Comparison of ENCODE assay signal across 1 cellular context in genomic region chr4:17544205-17544604, GRCh38.
TF ChIP-seq lines count a peak whose summit lies in the region.

No MANE protein-coding gene starts in this region.

TF ChIP-seq in HepG2, 621 proteins besides CTCF, POLR2A, EP300 and RAD21 (continued from another document and continues in another):
- TF ChIP-seq NFAT5 (CRISPR knock-in tag; IDR thresholded peaks at IDR 0.05) (no peak), ZFYVE20 (CRISPR knock-in tag; IDR thresholded peaks at IDR 0.05; ENCODE audit: borderline replicate concordance, low read depth) (no peak), TBX2 (CRISPR knock-in tag; IDR thresholded peaks at IDR 0.05; ENCODE audit: borderline replicate concordance) (peak; percentile 94), ZNF749 (CRISPR knock-in tag; IDR thresholded peaks at IDR 0.05; ENCODE audit: borderline replicate concordance) (no peak), ZNF746 (CRISPR knock-in tag; IDR thresholded peaks at IDR 0.05) (no peak), GMEB2 (CRISPR knock-in tag; IDR thresholded peaks at IDR 0.05; ENCODE audit: low read depth) (no peak), RCOR2 (CRISPR knock-in tag; IDR thresholded peaks at IDR 0.05) (peak; percentile 76), ZNF510 (CRISPR knock-in tag; IDR thresholded peaks at IDR 0.05; ENCODE audit: low read depth) (no peak), CENPT (CRISPR knock-in tag; IDR thresholded peaks at IDR 0.05; ENCODE audit: low read depth) (no peak), FOXK1 (CRISPR knock-in tag; IDR thresholded peaks at IDR 0.05; ENCODE audit: borderline replicate concordance, low read depth) (peak; percentile 75; the same call in 1 of the 2 replicates), ZNF468 (CRISPR knock-in tag; IDR thresholded peaks at IDR 0.05) (no peak), ZNF275 (CRISPR knock-in tag; IDR thresholded peaks at IDR 0.05; ENCODE audit: borderline replicate concordance) (no peak), AHDC1 (CRISPR knock-in tag; IDR thresholded peaks at IDR 0.05; ENCODE audit: borderline replicate concordance) (no peak; the same call in 1 of the 2 replicates), BCL6 (CRISPR knock-in tag; IDR thresholded peaks at IDR 0.05) (peak; percentile 85), HNRNPL (IDR thresholded peaks at IDR 0.05; ENCODE audit: low read depth, low read length) (no peak), ZFY (CRISPR knock-in tag; IDR thresholded peaks at IDR 0.05) (no peak), ZNF513 (CRISPR knock-in tag; conservative IDR thresholded peaks at IDR 0.05) (no peak), ZNF460 (CRISPR knock-in tag; IDR thresholded peaks at IDR 0.05; ENCODE audit: borderline replicate concordance) (no peak), ZNF597 (CRISPR knock-in tag; IDR thresholded peaks at IDR 0.05) (no peak), CREM (IDR thresholded peaks at IDR 0.05) (peak; percentile 72), CREM (CRISPR knock-in tag; IDR thresholded peaks at IDR 0.05) (no peak), ZNF567 (CRISPR knock-in tag; IDR thresholded peaks at IDR 0.05; ENCODE audit: borderline replicate concordance) (no peak), SIX4 (CRISPR knock-in tag; IDR thresholded peaks at IDR 0.05) (peak; percentile 50; the same call in 1 of the 2 replicates), PAXIP1 (CRISPR knock-in tag; conservative IDR thresholded peaks at IDR 0.05) (peak; percentile 85), THAP11 (CRISPR knock-in tag; IDR thresholded peaks at IDR 0.05) (peak; percentile 71), SNAPC4 (CRISPR knock-in tag; IDR thresholded peaks at IDR 0.05) (no peak), CREB1 (IDR thresholded peaks at IDR 0.05) (peak; percentile 79), CREB1 (CRISPR knock-in tag; IDR thresholded peaks at IDR 0.05) (peak; percentile 76), MATR3 (CRISPR knock-in tag; IDR thresholded peaks at IDR 0.05) (no peak), ZNF264 (CRISPR knock-in tag; IDR thresholded peaks at IDR 0.05) (peak; percentile 29; the same call in 1 of the 2 replicates), ZIK1 (CRISPR knock-in tag; IDR thresholded peaks at IDR 0.05; ENCODE audit: borderline replicate concordance, low read depth) (no peak), KLF6 (CRISPR knock-in tag; IDR thresholded peaks at IDR 0.05) (no peak)
